8 cellular contexts compared by ENCODE assay signal in genomic region chr10:92573091-92573797, GRCh38. TPM values are rescaled to one million over a fixed set of nuclear protein-coding genes. Genes with fewer than 3 reads are reported as not detected.
DNase-seq lines count a peak whose midpoint lies in the region; ATAC-seq and TF ChIP-seq lines count a peak whose summit lies in the region.

No MANE protein-coding gene starts in this region.

- H3K9me3 ChIP-seq in DOHH2 (ENCODE audit: control insufficient read depth, insufficient read depth, low read length): no peaks in the 10 kb centered on the region
- H3K9me3 ChIP-seq in PC-3 (ENCODE audit: low read length): no peaks in the 10 kb centered on the region
- no peaks in the 10 kb centered on the region for H3K9me3 ChIP-seq in osteoblast (ENCODE audit: low read depth, low read length)

- H3K27me3 ChIP-seq in DOHH2 (ENCODE audit: control insufficient read depth, low read length) (no peaks in the 10 kb centered on the region), PC-3 (ENCODE audit: low read length) (no peaks in the 10 kb centered on the region), osteoblast (ENCODE audit: insufficient read depth, low read length) (no peaks in the 10 kb centered on the region)

- peak overlapping the region; percentile 93 for H3K9ac ChIP-seq in PC-3 (ENCODE audit: low read length)

- H3K4me3 ChIP-seq in DOHH2 (ENCODE audit: low read length): peak overlapping the region; percentile 99
- peak overlapping the region; percentile 82 for H3K4me3 ChIP-seq in PC-3 (ENCODE audit: low read length)
- H3K4me3 ChIP-seq in osteoblast (ENCODE audit: insufficient read depth, low read length): peak overlapping the region; percentile 96

- H3F3A ChIP-seq in DOHH2 (ENCODE audit: control insufficient read depth, insufficient read depth) (no peaks in the 10 kb centered on the region), PC-3 (ENCODE audit: low read length, unreplicated experiment) (no peaks in the 10 kb centered on the region)

- CTCF ChIA-PET in HEK293T (lab: Yijun Ruan, JAX): interaction anchor here (0.6 to 2.5 kb wide), 5 partner anchors 9 to 347 kb away, joined by 3 to 16 read pairs (median 4); no protein-coding TSS in a partner anchor
- CTCF ChIA-PET in PC-3 (lab: Charles Lee): interaction anchor here (0.7 to 1.0 kb wide), 2 partner anchors 56 to 962 kb away, joined by 3 to 5 read pairs; no protein-coding TSS in a partner anchor

- peaks cover 34% of the 10 kb centered on the region for H3K4me1 ChIP-seq in DOHH2 (ENCODE audit: control insufficient read depth, low read length)
- H3K4me1 ChIP-seq in PC-3 (ENCODE audit: insufficient read depth, low read length): peaks cover 27% of the 10 kb centered on the region
- H3K4me1 ChIP-seq in osteoblast (ENCODE audit: insufficient read depth, low read length): peaks cover 30% of the 10 kb centered on the region

- H3K36me3 ChIP-seq in DOHH2 (ENCODE audit: control insufficient read depth, low read length) (peaks cover 28% of the 10 kb centered on the region), PC-3 (ENCODE audit: low read depth, low read length) (no peaks in the 10 kb centered on the region), osteoblast (ENCODE audit: insufficient read depth, low read length) (no peaks in the 10 kb centered on the region)

- H2AFZ ChIP-seq in PC-3 (ENCODE audit: low read length) (peak overlapping the region; percentile 100), osteoblast (ENCODE audit: low read length) (peak overlapping the region; percentile 79)

- H3K27ac ChIP-seq in DOHH2 (ENCODE audit: low read depth, low read length) (peak overlapping the region; percentile 82), PC-3 (ENCODE audit: low read length) (peak overlapping the region; percentile 83), osteoblast (ENCODE audit: low read depth, low read length) (peak overlapping the region; percentile 73)

- H3K9me2 ChIP-seq in DOHH2 (replicated peaks; ENCODE audit: control insufficient read depth, low read length): no peaks in the 10 kb centered on the region
- H3K9me2 ChIP-seq in PC-3 (replicated peaks; ENCODE audit: low read length): no peaks in the 10 kb centered on the region

- DNase-seq in HEK293T (ENCODE audit: extremely low spot score): peak; percentile 45
- DNase-seq in PC-3: peak; percentile 42
- peak; percentile 51 for DNase-seq in activated naive CD4-positive, alpha-beta T cell treated with anti-CD3 and anti-CD28 coated beads, Interleukin-2, amount 50 U/mL, for 16 hours
- no peak for DNase-seq in Right ventricle myocardium superior
- DNase-seq in osteoblast (ENCODE audit: insufficient read length, low spot score, missing footprints): peak; percentile 67
- no peak for DNase-seq in NCI-H1694 treated with DMSO at 0.1 percent for 48 hours (lab: John Stamatoyannopoulos, UW)

- intact Hi-C loops in PC-3 (cut with micrococcal nuclease) (no loop called here), Right ventricle myocardium superior (cut with DNase I) (no loop called here)

- peaks cover 54% of the 10 kb centered on the region for H3K79me2 ChIP-seq in DOHH2 (ENCODE audit: control insufficient read depth, low read length)
- H3K79me2 ChIP-seq in PC-3 (ENCODE audit: low read length): peaks cover 52% of the 10 kb centered on the region
- peaks cover 43% of the 10 kb centered on the region for H3K79me2 ChIP-seq in osteoblast (ENCODE audit: insufficient read depth, low read length)

- BruUV-seq in PC-3 (replicated peaks; lab: Mats Ljungman, UMichigan): TSS peak; percentile 65

- POLR2A ChIA-PET in HEK293T (lab: Yijun Ruan, JAX) (interaction anchor here (1.0 to 3.8 kb wide), 11 partner anchors 9 to 282 kb away, joined by 3 to 39 read pairs (median 5); partner anchors contain the start of genes CPEB3 and MARCHF5), PC-3 (lab: Charles Lee; ENCODE audit: unreplicated experiment) (interaction anchor here (0.7 kb wide), 1 partner anchor 898 kb away, joined by 3 read pairs; no protein-coding TSS in a partner anchor)

- peak; percentile 18 for TF ChIP-seq CTCF in DOHH2 (IDR thresholded peaks at IDR 0.05; ENCODE audit: low read depth, low read length, poor library complexity, severe bottlenecking)
- no peak for TF ChIP-seq CTCF in PC-3 (conservative IDR thresholded peaks at IDR 0.05; ENCODE audit: low read depth, low read length)
- peak; percentile 27 for TF ChIP-seq CTCF in osteoblast (IDR thresholded peaks at IDR 0.05; ENCODE audit: extremely low read depth, low read depth, low read length)

- ATAC-seq in PC-3 (peak; percentile 20), Right ventricle myocardium superior (ENCODE audit: poor library complexity) (peak; percentile 3), GM18511 (IDR thresholded peaks at IDR 0.05; ENCODE audit: unreplicated experiment) (no peak)

- H4K20me1 ChIP-seq in DOHH2 (ENCODE audit: control insufficient read depth, insufficient read depth, low read depth, low read length) (peaks cover 11% of the 10 kb centered on the region; the same call in 1 of the 2 replicates), PC-3 (ENCODE audit: low read length) (peaks cover 15% of the 10 kb centered on the region; the same call in 1 of the 2 replicates), osteoblast (ENCODE audit: insufficient read depth, low read length) (peaks cover 15% of the 10 kb centered on the region)

- peak overlapping the region; percentile 64 for H3K4me2 ChIP-seq in DOHH2 (ENCODE audit: low read length)
- peak overlapping the region; percentile 90 for H3K4me2 ChIP-seq in PC-3 (ENCODE audit: low read length)
- H3K4me2 ChIP-seq in osteoblast (ENCODE audit: insufficient read depth, low read length): peak overlapping the region; percentile 93

TF ChIP-seq in HEK293T, 16 proteins besides CTCF, POLR2A, EP300 and RAD21:
- TF ChIP-seq FOXA1 (IDR thresholded peaks at IDR 0.05) (no peak), FOXM1 (IDR thresholded peaks at IDR 0.05; ENCODE audit: borderline replicate concordance) (no peak)
TF ChIP-seq in HEK293T: peak in this region for 0.

RNA-seq across cellular contexts. Expression of gene IDE, which starts 0.6 kb away (rescaled TPM):
- 23.4 and 28.7 TPM in 2 replicates for total RNA-seq in PC-3 (2014; rRNA removed)
- total RNA-seq in Right ventricle myocardium superior: 50.5 TPM
- 36.9 and 42.4 TPM in 2 replicates for total RNA-seq in osteoblast

RNA-seq across cellular contexts. Expression of gene KIF11, which starts 19.7 kb away (rescaled TPM):
- total RNA-seq in PC-3 (2014; rRNA removed): 25.5 and 26.2 TPM in 2 replicates
- total RNA-seq in Right ventricle myocardium superior: 0.78 TPM
- total RNA-seq in osteoblast: 4.0 and 5.3 TPM in 2 replicates

Comparison
In these comparisons a context has a peak if more than half of its experiments do, and no peak if none do; other contexts are left out.
1. DNase-seq: peak in HEK293T (single experiment), PC-3 (single experiment), activated naive CD4-positive, alpha-beta T cell treated with anti-CD3 and anti-CD28 coated beads, Interleukin-2, amount 50 U/mL, for 16 hours (single experiment) and osteoblast (single experiment); none in Right ventricle myocardium superior (single experiment) and NCI-H1694 treated with DMSO at 0.1 percent for 48 hours (single experiment).
2. Peak in every context shown above with its lines, with median percentiles within 50 percentile points of each other: H3K27ac ChIP-seq, H3K4me2 ChIP-seq and H3K4me3 ChIP-seq.